ENCODE assay signal across 14 cellular contexts in genomic region chr10:124074471-124075109, GRCh38. TPM values are rescaled to one million over a fixed set of nuclear protein-coding genes. Genes with fewer than 3 reads are reported as not detected.
A peak's percentile ranks its signal among the peaks of the same experiment; 100 is the strongest.
DNase-seq lines count a peak whose midpoint lies in the region; ATAC-seq, FAIRE-seq and TF ChIP-seq lines count a peak whose summit lies in the region.
"Had no signal": no experiment of that assay in that cellular context is flagged by ENCODE, and none has a peak within 500 bp of the region (broad histone marks: within the 10 kb centered on the region; RNA-seq: fewer than 3 reads in every experiment).

No MANE protein-coding gene starts in this region.

- H3K9me3 ChIP-seq in right atrium auricular region (no peaks in the 10 kb centered on the region), mesenchymal stem cell (ENCODE audit: control insufficient read depth, low read length) (no peaks in the 10 kb centered on the region)
- H3K9me3 ChIP-seq: psoas muscle, thoracic aorta had no signal

- no peak overlapping the region for H2BK12ac ChIP-seq in mesenchymal stem cell (ENCODE audit: low read length in 2 of 2)

- H2AK5ac ChIP-seq in mesenchymal stem cell (ENCODE audit: low read length, severe bottlenecking), result no peak overlapping the region

- peak overlapping the region; percentile 30 for H3K27ac Mint-ChIP-seq in activated T-helper 17 cell treated with anti-CD3 and anti-CD28 coated beads, Interleukin-2, amount 50 U/mL, for 72 hours

- H3K4me1 Mint-ChIP-seq in activated T-helper 17 cell treated with anti-CD3 and anti-CD28 coated beads, Interleukin-2, amount 50 U/mL, for 72 hours, result peaks cover 7% of the 10 kb centered on the region

- peaks cover 3% of the 10 kb centered on the region for H3K27me3 Mint-ChIP-seq in activated T-helper 17 cell treated with anti-CD3 and anti-CD28 coated beads, Interleukin-2, amount 50 U/mL, for 72 hours

- DNase-seq in cardiac septum (ENCODE audit: low spot score) (peak; percentile 82), right atrium auricular region (ENCODE audit: low spot score) (no peak), mesenchymal stem cell (no peak), hippocampal formation (lab: John Stamatoyannopoulos, UW) (no peak), GM19239 (ENCODE audit: insufficient read length, low spot score) (no peak), EL (no peak)
- DNase-seq: activated gamma-delta T cell treated with Interleukin-2 at 50 U/mL for 16 hours, dermis blood vessel endothelial cell, NCI-H2171 treated with DMSO at 0.1 percent for 48 hours, psoas muscle had no signal

- peaks cover 45% of the 10 kb centered on the region for H3K79me1 ChIP-seq in mesenchymal stem cell (replicated peaks; ENCODE audit: low read length, poor library complexity, severe bottlenecking)

- 91% methylated on average over 10 of the region's 12 CpGs for WGBS in mesenchymal stem cell

- peak; percentile 87 for ATAC-seq in activated T-helper 17 cell treated with anti-CD3 and anti-CD28 coated beads, Interleukin-2, amount 50 U/mL, for 72 hours (replicated peaks)
- ATAC-seq in GM18867 (IDR thresholded peaks at IDR 0.05; ENCODE audit: unreplicated experiment), result no peak
- ATAC-seq: activated CD4-positive, CD25-positive, alpha-beta regulatory T cell treated with anti-CD3 and anti-CD28 coated beads, Interleukin-2, amount 50 U/mL, for 24 hours; psoas muscle had no signal

- no peaks in the 10 kb centered on the region for H3K27me3 ChIP-seq in right atrium auricular region
- no peaks in the 10 kb centered on the region for H3K27me3 ChIP-seq in mesenchymal stem cell (ENCODE audit: control insufficient read depth in 1 of 2, insufficient read depth in 1 of 2, low read length in 2 of 2)

- no peak overlapping the region for H2AFZ ChIP-seq in mesenchymal stem cell (ENCODE audit: low read depth, low read length)

- H3K4me3 Mint-ChIP-seq in activated T-helper 17 cell treated with anti-CD3 and anti-CD28 coated beads, Interleukin-2, amount 50 U/mL, for 72 hours, result peak overlapping the region; percentile 16

- no peak overlapping the region for H3K4ac ChIP-seq in mesenchymal stem cell (ENCODE audit: low read depth in 1 of 2, low read length in 2 of 2)

- H3K4me2 ChIP-seq in mesenchymal stem cell (ENCODE audit: low read length, poor library complexity, severe bottlenecking), result no peak overlapping the region

- no peaks in the 10 kb centered on the region for H3K36me3 ChIP-seq in right atrium auricular region
- H3K36me3 ChIP-seq in mesenchymal stem cell (ENCODE audit: control insufficient read depth in 1 of 2, insufficient read depth in 2 of 2, low read depth in 1 of 2, low read length in 2 of 2), result peaks cover 0 to 3% of the 10 kb centered on the region in 2 experiments
- H3K36me3 ChIP-seq: thoracic aorta had no signal

- peaks cover 0 to 5% of the 10 kb centered on the region in 2 donors for H3K4me1 ChIP-seq in right atrium auricular region
- H3K4me1 ChIP-seq in mesenchymal stem cell (ENCODE audit: control insufficient read depth, insufficient read depth, low read depth, low read length), result peaks cover 28% of the 10 kb centered on the region
- H3K4me1 ChIP-seq: psoas muscle had no signal

- H4K8ac ChIP-seq in mesenchymal stem cell (ENCODE audit: low read length), result peak overlapping the region; percentile 12

- no peak overlapping the region for H2BK120ac ChIP-seq in mesenchymal stem cell (ENCODE audit: low read depth, low read length)

- TF ChIP-seq CTCF in right atrium auricular region (IDR thresholded peaks at IDR 0.05), result no peak

- H3K18ac ChIP-seq in mesenchymal stem cell (ENCODE audit: low read depth in 1 of 2, low read length in 2 of 2), result no peak overlapping the region

- no peaks in the 10 kb centered on the region for H3K9me3 Mint-ChIP-seq in activated T-helper 17 cell treated with anti-CD3 and anti-CD28 coated beads, Interleukin-2, amount 50 U/mL, for 72 hours

- no peak overlapping the region for H3K23ac ChIP-seq in mesenchymal stem cell (ENCODE audit: low read length in 2 of 2)

- peak overlapping the region in 1 of 2 experiments; percentile 26 for H3K14ac ChIP-seq in mesenchymal stem cell (ENCODE audit: low read length in 2 of 2)

- no peak overlapping the region for H3K27ac ChIP-seq in right atrium auricular region
- H3K27ac ChIP-seq in mesenchymal stem cell (ENCODE audit: low read length, poor library complexity, severe bottlenecking), result no peak overlapping the region
- H3K27ac ChIP-seq: psoas muscle, thoracic aorta had no signal

- H2BK5ac ChIP-seq in mesenchymal stem cell (ENCODE audit: low read depth, low read length, poor library complexity, severe bottlenecking), result no peak overlapping the region

- no peak for FAIRE-seq in GM19239 (lab: Jason Lieb, UNC)

- H3K4me3 ChIP-seq in right atrium auricular region (no peak overlapping the region), mesenchymal stem cell (ENCODE audit: insufficient read depth in 1 of 2, low read depth in 1 of 2, low read length in 2 of 2) (peak overlapping the region in 1 of 2 experiments; percentile 60)
- H3K4me3 ChIP-seq: psoas muscle, thoracic aorta had no signal

- intact Hi-C loops in cardiac septum (cut with DNase I), result no loop called here

- H4K91ac ChIP-seq in mesenchymal stem cell (ENCODE audit: low read length), result no peak overlapping the region

- H3K9ac ChIP-seq in mesenchymal stem cell (ENCODE audit: low read length), result peak overlapping the region; percentile 21

- H3K36me3 Mint-ChIP-seq in activated T-helper 17 cell treated with anti-CD3 and anti-CD28 coated beads, Interleukin-2, amount 50 U/mL, for 72 hours (ENCODE audit: low read depth), result no peaks in the 10 kb centered on the region

- H2BK15ac ChIP-seq in mesenchymal stem cell (ENCODE audit: low read depth, poor library complexity, severe bottlenecking), result no peak overlapping the region

RNA-seq across cellular contexts. Expression of gene CHST15, which starts 18.8 kb away (rescaled TPM):
- total RNA-seq in cardiac septum, result 5.4 TPM
- total RNA-seq in right atrium auricular region, result 10 to 100 TPM in 1 of 2 donors, 1 to 10 TPM in 1; 7.0 to 14.2 TPM
- 10 to 100 TPM in 1 of 2 donors, under 1 TPM in 1; 0.56 to 10.9 TPM for total RNA-seq in activated T-helper 17 cell treated with anti-CD3 and anti-CD28 coated beads, Interleukin-2, amount 50 U/mL, for 72 hours
- polyA plus RNA-seq in mesenchymal stem cell (2013, experiment 1 of 2), result 22.2 TPM
- 22.7 TPM for polyA plus RNA-seq in mesenchymal stem cell (2013, experiment 2 of 2)
